14 cellular contexts compared by ENCODE assay signal in the genomic region with DNA sequence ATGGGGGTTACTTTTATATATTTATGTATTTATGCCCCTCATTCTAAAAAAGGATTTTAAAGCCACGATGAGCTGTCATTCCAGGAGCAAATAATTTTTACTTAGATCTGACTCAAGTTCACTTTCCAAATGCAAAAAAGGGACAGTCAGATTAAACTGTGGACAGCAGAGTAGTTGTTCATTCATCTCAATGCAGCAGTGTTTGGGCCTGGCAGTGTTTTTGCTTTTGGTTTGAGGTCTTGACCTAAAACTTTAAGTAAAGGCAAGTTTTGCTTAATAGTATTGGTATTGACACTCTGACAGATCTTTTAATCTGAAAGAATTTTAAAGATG. TPM values are rescaled to one million over a fixed set of nuclear protein-coding genes. Genes with fewer than 3 reads are reported as not detected.
DNase-seq lines count a peak whose midpoint lies in the region; ATAC-seq and TF ChIP-seq lines count a peak whose summit lies in the region.
"Had no signal": no experiment of that assay in that cellular context is flagged by ENCODE, and none has a peak within 500 bp of the region (broad histone marks: within the 10 kb centered on the region; RNA-seq: fewer than 3 reads in every experiment).

No MANE protein-coding gene starts in this region.

- H4K20me1 ChIP-seq in SK-N-SH (ENCODE audit: insufficient read depth) = peaks cover 45% of the 10 kb centered on the region

- ATAC-seq in GM21576 (IDR thresholded peaks at IDR 0.05; ENCODE audit: unreplicated experiment) (no peak), GM19452 (IDR thresholded peaks at IDR 0.05; ENCODE audit: unreplicated experiment) (no peak)

- H3K36me3 Mint-ChIP-seq in activated CD4-positive, alpha-beta T cell treated with anti-CD3 and anti-CD28 coated beads, Interleukin-2, amount 10 ng/mL, durations not matched to agents 24 days and 14 days (ENCODE audit: low read depth) = peaks cover 72% of the 10 kb centered on the region

- H3K9me3 Mint-ChIP-seq in activated CD4-positive, alpha-beta T cell treated with anti-CD3 and anti-CD28 coated beads, Interleukin-2, amount 10 ng/mL, durations not matched to agents 24 days and 14 days = no peaks in the 10 kb centered on the region

- WGBS in SK-N-SH (ENCODE audit: low lambda C conversion rate) = 47% methylated on average over 1 of the region's 1 CpG

- no peaks in the 10 kb centered on the region for H3K9me2 ChIP-seq in SK-N-SH

- H3K9me3 ChIP-seq in SK-N-SH (no peaks in the 10 kb centered on the region), skeletal muscle satellite cell (replicated peaks; ENCODE audit: low read length) (no peaks in the 10 kb centered on the region)
- no peaks in the 10 kb centered on the region for H3K9me3 ChIP-seq in effector memory CD4-positive, alpha-beta T cell (ENCODE audit: control insufficient read depth, low read length)

- peaks cover 8% of the 10 kb centered on the region for H3F3A ChIP-seq in SK-N-SH (replicated peaks; ENCODE audit: insufficient read depth)

- H3K4me3 ChIP-seq in SK-N-SH (ENCODE audit: low read depth in 2 of 2, low read length in 1 of 2) = no peak overlapping the region
- H3K4me3 ChIP-seq in effector memory CD4-positive, alpha-beta T cell (ENCODE audit: insufficient read depth, low read depth, low read length, poor library complexity, severe bottlenecking) = no peak overlapping the region
- H3K4me3 ChIP-seq in skeletal muscle satellite cell (ENCODE audit: low read length) = no peak overlapping the region

- intact Hi-C loops in activated CD4-positive, alpha-beta T cell treated with anti-CD3 and anti-CD28 coated beads, Interleukin-2, amount 10 ng/mL, durations not matched to agents 24 days and 14 days (cut with micrococcal nuclease) = no loop called here

- TF ChIP-seq CTCF in SK-N-SH (IDR thresholded peaks at IDR 0.05) = no peak

- TF ChIP-seq RAD21 in SK-N-SH (IDR thresholded peaks at IDR 0.05; ENCODE audit: low read length) = no peak

- peak overlapping the region in 1 of 2 experiments; percentile 55; a peak in 2 of 4 replicates for H3K27ac ChIP-seq in SK-N-SH (ENCODE audit: low read depth in 2 of 2, low read length in 1 of 2)
- H3K27ac ChIP-seq in effector memory CD4-positive, alpha-beta T cell (ENCODE audit: insufficient read depth, low read length, poor library complexity, severe bottlenecking) = peak overlapping the region; percentile 26
- H3K27ac ChIP-seq: HL-60 had no signal

- H3K4me1 ChIP-seq in SK-N-SH (ENCODE audit: control insufficient read depth in 1 of 2, insufficient read depth in 2 of 2, low read depth in 1 of 2, low read length in 1 of 2) (peaks cover 4 to 37% of the 10 kb centered on the region in 2 experiments; a peak in 3 of 4 replicates), skeletal muscle satellite cell (ENCODE audit: control insufficient read depth, insufficient read depth, low read length) (peaks cover 63% of the 10 kb centered on the region)
- peaks cover 30% of the 10 kb centered on the region for H3K4me1 ChIP-seq in effector memory CD4-positive, alpha-beta T cell (ENCODE audit: control insufficient read depth, insufficient read depth, low read length, poor library complexity, severe bottlenecking)

- no peak for DNase-seq in activated CD4-positive, alpha-beta T cell treated with anti-CD3 and anti-CD28 coated beads, Interleukin-2, amount 10 ng/mL, durations not matched to agents 24 days and 14 days
- DNase-seq in activated CD4-positive, alpha-beta T cell treated with anti-CD3 and anti-CD28 coated beads for 4 hours = no peak
- no peak for DNase-seq in SK-N-SH
- DNase-seq in effector memory CD4-positive, alpha-beta T cell = no peak
- no peak for DNase-seq in CD1c-positive myeloid dendritic cell (ENCODE audit: extremely low spot score)
- DNase-seq: activated CD4-positive, alpha-beta T cell treated with anti-CD3 and anti-CD28 coated beads for 48 hours; activated naive CD8-positive, alpha-beta T cell treated with anti-CD3 and anti-CD28 coated beads, Interleukin-2, amount 10 ng/mL, durations not matched to agents 7 days and 5 days; DMS153; NK-92 treated with Interleukin-12 subunit alpha and Interleukin-12 subunit beta, amount 100 ng/mL, for 24 hours; small intestine had no signal

- H2AFZ ChIP-seq in SK-N-SH (ENCODE audit: low read depth) = no peak overlapping the region

- H3K27me3 Mint-ChIP-seq in activated CD4-positive, alpha-beta T cell treated with anti-CD3 and anti-CD28 coated beads, Interleukin-2, amount 10 ng/mL, durations not matched to agents 24 days and 14 days = no peaks in the 10 kb centered on the region
- H3K27me3 Mint-ChIP-seq: activated naive CD8-positive, alpha-beta T cell treated with anti-CD3 and anti-CD28 coated beads, Interleukin-2, amount 10 ng/mL, durations not matched to agents 7 days and 5 days had no signal

- peaks cover 83% of the 10 kb centered on the region for H3K4me1 Mint-ChIP-seq in activated CD4-positive, alpha-beta T cell treated with anti-CD3 and anti-CD28 coated beads, Interleukin-2, amount 10 ng/mL, durations not matched to agents 24 days and 14 days

- H3K27me3 ChIP-seq in SK-N-SH (ENCODE audit: insufficient read depth) (no peaks in the 10 kb centered on the region), skeletal muscle satellite cell (ENCODE audit: control insufficient read depth, insufficient read depth, low read length) (no peaks in the 10 kb centered on the region)
- no peaks in the 10 kb centered on the region for H3K27me3 ChIP-seq in effector memory CD4-positive, alpha-beta T cell (replicated peaks; ENCODE audit: control insufficient read depth, insufficient read depth, low read length, poor library complexity, severe bottlenecking)

- H3K79me2 ChIP-seq in SK-N-SH (ENCODE audit: insufficient read depth) = peaks cover 65% of the 10 kb centered on the region

- no peak for TF ChIP-seq EP300 in SK-N-SH (IDR thresholded peaks at IDR 0.05; ENCODE audit: borderline replicate concordance in 1 of 2, low read depth in 1 of 2, low read length in 1 of 2)

- H3K4me2 ChIP-seq in SK-N-SH (peak overlapping the region; percentile 39), skeletal muscle satellite cell (ENCODE audit: low read length) (peak overlapping the region; percentile 34)

- peak overlapping the region; percentile 51 for H3K27ac Mint-ChIP-seq in activated CD4-positive, alpha-beta T cell treated with anti-CD3 and anti-CD28 coated beads, Interleukin-2, amount 10 ng/mL, durations not matched to agents 24 days and 14 days
- H3K27ac Mint-ChIP-seq: activated naive CD8-positive, alpha-beta T cell treated with anti-CD3 and anti-CD28 coated beads, Interleukin-2, amount 10 ng/mL, durations not matched to agents 7 days and 5 days had no signal

- POLR2A ChIA-PET in SK-N-SH (lab: Yijun Ruan, JAX) = interaction anchor here (0.8 kb wide), 1 partner anchor 14 kb away, joined by 3 read pairs; no protein-coding TSS in a partner anchor

- CTCF ChIA-PET in SK-N-SH (lab: Yijun Ruan, JAX) = interaction anchor here (1.8 kb wide), 1 partner anchor 28 kb away, joined by 4 read pairs; no protein-coding TSS in a partner anchor

- H3K36me3 ChIP-seq in SK-N-SH (replicated peaks in 1 of 2; ENCODE audit: control insufficient read depth in 1 of 2, insufficient read depth in 2 of 2, low read length in 1 of 2) (no peaks in the 10 kb centered on the region), skeletal muscle satellite cell (ENCODE audit: insufficient read depth, low read length) (no peaks in the 10 kb centered on the region)
- no peaks in the 10 kb centered on the region for H3K36me3 ChIP-seq in effector memory CD4-positive, alpha-beta T cell (ENCODE audit: control insufficient read depth, insufficient read depth, low read length)

- H3K9ac ChIP-seq in SK-N-SH (no peak overlapping the region), skeletal muscle satellite cell (ENCODE audit: low read depth, low read length) (peak overlapping the region; percentile 4)

- peak overlapping the region; percentile 40 for H3K4me3 Mint-ChIP-seq in activated CD4-positive, alpha-beta T cell treated with anti-CD3 and anti-CD28 coated beads, Interleukin-2, amount 10 ng/mL, durations not matched to agents 24 days and 14 days
- H3K4me3 Mint-ChIP-seq: activated naive CD8-positive, alpha-beta T cell treated with anti-CD3 and anti-CD28 coated beads, Interleukin-2, amount 10 ng/mL, durations not matched to agents 7 days and 5 days had no signal

TF ChIP-seq in SK-N-SH, 30 proteins besides CTCF, POLR2A, EP300 and RAD21:
- TF ChIP-seq, protein P1, sequence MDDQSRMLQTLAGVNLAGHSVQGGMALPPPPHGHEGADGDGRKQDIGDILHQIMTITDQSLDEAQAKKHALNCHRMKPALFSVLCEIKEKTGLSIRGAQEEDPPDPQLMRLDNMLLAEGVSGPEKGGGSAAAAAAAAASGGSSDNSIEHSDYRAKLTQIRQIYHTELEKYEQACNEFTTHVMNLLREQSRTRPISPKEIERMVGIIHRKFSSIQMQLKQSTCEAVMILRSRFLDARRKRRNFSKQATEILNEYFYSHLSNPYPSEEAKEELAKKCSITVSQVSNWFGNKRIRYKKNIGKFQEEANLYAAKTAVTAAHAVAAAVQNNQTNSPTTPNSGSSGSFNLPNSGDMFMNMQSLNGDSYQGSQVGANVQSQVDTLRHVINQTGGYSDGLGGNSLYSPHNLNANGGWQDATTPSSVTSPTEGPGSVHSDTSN (IDR thresholded peaks at IDR 0.05) = peak; percentile 53; the same call in 1 of the 2 replicates
- no peak for TF ChIP-seq POLR2AphosphoS5 (IDR thresholded peaks at IDR 0.05; ENCODE audit: low read depth, low read length)

RNA-seq across cellular contexts. Expression of a gene that starts 13.9 kb away (rescaled TPM):
- total RNA-seq in activated CD4-positive, alpha-beta T cell treated with anti-CD3 and anti-CD28 coated beads, Interleukin-2, amount 10 ng/mL, durations not matched to agents 24 days and 14 days = 48.7 and 49.5 TPM in 2 replicates
- polyA plus RNA-seq in SK-N-SH (2012; rRNA removed) = 3.4 and 3.7 TPM in 2 replicates
- 2.5 and 2.8 TPM in 2 replicates for polyA plus RNA-seq in SK-N-SH (2012; cell fraction: cytosol; rRNA removed)
- polyA plus RNA-seq in SK-N-SH (2012; cell fraction: nucleus; rRNA removed) = 6.3 and 6.7 TPM in 2 replicates
- 12.2 and 14.2 TPM in 2 replicates for total RNA-seq in skeletal muscle satellite cell (2012; rRNA removed)
